18 cellular contexts compared by ENCODE assay signal in genomic region chr6:82910818-82911217, GRCh38.
DNase-seq lines count a peak whose midpoint lies in the region; ATAC-seq, FAIRE-seq and TF ChIP-seq lines count a peak whose summit lies in the region.
"Had no signal": no experiment of that assay in that cellular context is flagged by ENCODE, and none has a peak within 500 bp of the region (broad histone marks: within the 10 kb centered on the region; RNA-seq: fewer than 3 reads in every experiment).

No MANE protein-coding gene starts in this region.

- TF ChIP-seq CTCF in K562 (IDR thresholded peaks at IDR 0.05 in 2 of 3, conservative IDR thresholded peaks at IDR 0.05 in 1 of 3; ENCODE audit: insufficient read depth in 2 of 3, low read depth in 1 of 3, low read length in 3 of 3) (no peak), psoas muscle (IDR thresholded peaks at IDR 0.05) (no peak), upper lobe of right lung (IDR thresholded peaks at IDR 0.05) (no peak)

- no peaks in the 10 kb centered on the region for H4K20me1 ChIP-seq in K562 (replicated peaks; ENCODE audit: control insufficient read depth, insufficient read depth, low read length)
- H4K20me1 ChIP-seq: BLaER1 had no signal

- no peaks in the 10 kb centered on the region for H3K79me2 ChIP-seq in K562 (ENCODE audit: control insufficient read depth, insufficient read depth, low read length)

- TF ChIP-seq RAD21 in K562 (CRISPR knock-in tag; conservative IDR thresholded peaks at IDR 0.05 in 1 of 2, IDR thresholded peaks at IDR 0.05 in 1 of 2) = no peak

- ATAC-seq in left ventricle myocardium superior (peak; percentile 83), K562 (no peak), psoas muscle (peak; percentile 81 to 98 (median 90)), upper lobe of right lung (no peak), HG03432 (IDR thresholded peaks at IDR 0.05; ENCODE audit: unreplicated experiment) (no peak)
- ATAC-seq: HCT116 had no signal

- H3K27me3 ChIP-seq in K562 (ENCODE audit: control insufficient read depth in 2 of 2, insufficient read depth in 2 of 2, low read length in 2 of 2) (no peaks in the 10 kb centered on the region), psoas muscle (ENCODE audit: insufficient read depth in 3 of 3, low read length in 2 of 3) (no peaks in the 10 kb centered on the region), upper lobe of right lung (no peaks in the 10 kb centered on the region)
- H3K27me3 ChIP-seq: BLaER1 had no signal

- TF ChIP-seq POLR2A in K562 (conservative IDR thresholded peaks at IDR 0.05) = no peak

- intact Hi-C loops in left ventricle myocardium superior (cut with micrococcal nuclease) (no loop called here), cardiac septum (cut with DNase I) (no loop called here), K562 (cut with micrococcal nuclease) (no loop called here), psoas muscle (cut with DNase I) (no loop called here), upper lobe of right lung (cut with DNase I) (no loop called here)

- no peak overlapping the region for H3K27ac ChIP-seq in K562 (ENCODE audit: extremely low read depth, low read depth, low read length)
- H3K27ac ChIP-seq in psoas muscle = no peak overlapping the region
- no peak overlapping the region for H3K27ac ChIP-seq in upper lobe of right lung
- H3K27ac ChIP-seq: BLaER1, HL-60 had no signal

- POLR2A ChIA-PET in K562 (lab: Yijun Ruan, JAX) = no interaction called here

- CTCF ChIA-PET in K562 (lab: Yijun Ruan, JAX; ENCODE audit: low intra/inter-chr PET ratio) = no interaction called here

- H3K4me2 ChIP-seq in K562 (ENCODE audit: insufficient read depth, low read length) = no peak overlapping the region
- H3K4me2 ChIP-seq: BLaER1 had no signal

- DNase-seq in left ventricle myocardium superior (no peak), cardiac septum (ENCODE audit: low spot score) (no peak), K562 (ENCODE audit: extremely low read depth in 1 of 4, low spot score in 3 of 4) (no peak), psoas muscle (no peak), superior temporal gyrus (ENCODE audit: extremely low spot score) (peak; percentile 29), upper lobe of right lung (no peak), DMS53 (lab: John Stamatoyannopoulos, UW) (no peak)
- DNase-seq: 8988T; CD4-positive, alpha-beta memory T cell; DMS153; DMS79 treated with DMSO at 0.1 percent for 48 hours; GF-D8; GOT3; H7 had no signal

- H3K9ac ChIP-seq in K562 (ENCODE audit: insufficient read depth in 1 of 2, low read depth in 2 of 2, low read length in 2 of 2) = no peak overlapping the region
- H3K9ac ChIP-seq: BLaER1 had no signal

- H3K36me3 ChIP-seq in K562 (ENCODE audit: control insufficient read depth, insufficient read depth, low read length) (no peaks in the 10 kb centered on the region), psoas muscle (ENCODE audit: insufficient read depth in 1 of 2, low read depth in 1 of 2) (no peaks in the 10 kb centered on the region), upper lobe of right lung (no peaks in the 10 kb centered on the region)
- H3K36me3 ChIP-seq: BLaER1 had no signal

- no TSS peak for BruUV-seq in K562 (replicated peaks; lab: Mats Ljungman, UMichigan)

- H3K9me3 ChIP-seq in K562 (replicated peaks; ENCODE audit: control insufficient read depth, insufficient read depth, low read depth, low read length) (no peaks in the 10 kb centered on the region), psoas muscle (no peaks in the 10 kb centered on the region), upper lobe of right lung (no peaks in the 10 kb centered on the region)
- H3K9me3 ChIP-seq: BLaER1 had no signal

- H3K4me3 ChIP-seq in K562 = no peak overlapping the region
- no peak overlapping the region for H3K4me3 ChIP-seq in psoas muscle
- H3K4me3 ChIP-seq in upper lobe of right lung = no peak overlapping the region
- H3K4me3 ChIP-seq: BLaER1 had no signal

- in situ Hi-C loops in K562 (cut with MboI) = no loop called here

- peaks cover 0 to 8% of the 10 kb centered on the region in 2 experiments; a peak in 3 of 5 replicates for H3K4me1 ChIP-seq in K562 (replicated peaks in 1 of 2; ENCODE audit: control insufficient read depth in 2 of 2, insufficient read depth in 2 of 2, low read length in 2 of 2)
- peaks cover 21% of the 10 kb centered on the region for H3K4me1 ChIP-seq in psoas muscle
- no peaks in the 10 kb centered on the region for H3K4me1 ChIP-seq in upper lobe of right lung

- TF ChIP-seq EP300 in K562 (IDR thresholded peaks at IDR 0.05; ENCODE audit: low read length) = no peak

- H3K9me1 ChIP-seq in K562 (ENCODE audit: control insufficient read depth, insufficient read depth, low read length) = no peaks in the 10 kb centered on the region

- FAIRE-seq in K562 (lab: Jason Lieb, UNC) = no peak

- no peak overlapping the region for H2AFZ ChIP-seq in K562 (ENCODE audit: low read depth, low read length)

TF ChIP-seq in K562, 482 proteins besides CTCF, POLR2A, EP300 and RAD21:
- TF ChIP-seq FOXO4 (CRISPR knock-in tag; IDR thresholded peaks at IDR 0.05) = no peak
- TF ChIP-seq MEF2D (tag; conservative IDR thresholded peaks at IDR 0.05; ENCODE audit: low read depth) = peak; percentile 74

Comparison
In these comparisons a context has a peak if more than half of its experiments do, and no peak if none do; other contexts are left out.
1. ATAC-seq: peak in left ventricle myocardium superior (single experiment) and psoas muscle (4 of 4); none in K562 (single experiment), upper lobe of right lung (single experiment) and HG03432 (single experiment).